Comparison of ENCODE assay signal across 23 cellular contexts in the genomic region with DNA sequence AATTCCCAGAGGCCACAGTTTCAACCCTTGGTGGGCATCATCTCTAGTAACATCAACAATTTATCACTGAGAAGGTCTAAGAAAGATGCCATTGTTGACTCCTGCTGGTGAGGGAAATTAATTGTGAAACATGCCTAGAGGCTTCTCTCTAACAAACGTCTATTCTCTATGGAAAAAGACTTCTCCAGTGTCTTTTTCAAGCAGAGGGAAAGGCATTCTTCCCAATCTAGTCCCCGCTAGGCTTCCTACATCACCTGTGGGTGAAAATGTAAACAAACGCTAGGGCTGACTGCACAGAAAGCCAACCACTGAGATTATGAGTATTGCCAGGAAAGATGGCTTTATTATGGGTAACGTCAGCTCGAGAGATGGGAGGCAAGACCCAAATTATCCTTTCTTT.
"Had no signal": no experiment of that assay in that cellular context is flagged by ENCODE, and none has a peak within 500 bp of the region (broad histone marks: within the 10 kb centered on the region; RNA-seq: fewer than 3 reads in every experiment).

No MANE protein-coding gene starts in this region.

- ATAC-seq: foreskin keratinocyte; gastrocnemius medialis; heart right ventricle; left cardiac atrium; left lung; left ventricle myocardium superior; lower lobe of right lung; mucosa of descending colon; naive thymus-derived CD8-positive, alpha-beta T cell had no signal

- H3K27me3 ChIP-seq: dorsolateral prefrontal cortex, esophagus muscularis mucosa, foreskin keratinocyte, gastrocnemius medialis, heart right ventricle, left lung had no signal

- H3K4me3 ChIP-seq: coronary artery, dorsolateral prefrontal cortex, esophagus muscularis mucosa, gastrocnemius medialis, heart right ventricle, left lung, lower lobe of right lung, mucosa of descending colon had no signal

- H3K36me3 ChIP-seq: esophagus muscularis mucosa, gastrocnemius medialis, heart right ventricle, left lung, lower lobe of right lung had no signal

- H3K4me1 ChIP-seq: esophagus muscularis mucosa, foreskin keratinocyte, gastrocnemius medialis, heart right ventricle, left lung, lower lobe of right lung had no signal

- H3K9me3 ChIP-seq: gastrocnemius medialis, lower lobe of right lung, mucosa of descending colon had no signal

- FAIRE-seq: endothelial cell of umbilical vein, islet of Langerhans, keratinocyte had no signal

- DNase-seq: dermis blood vessel endothelial cell; dorsolateral prefrontal cortex; effector CD4-positive, alpha-beta T cell; effector memory CD4-positive, alpha-beta T cell; foreskin keratinocyte; gastrocnemius medialis; glutamatergic neuron; head of caudate nucleus; heart right ventricle; hippocampal formation; left cardiac atrium; left lung; left ventricle myocardium superior; lower lobe of right lung; mesenchymal stem cell; mucosa of descending colon; naive B cell; naive thymus-derived CD8-positive, alpha-beta T cell had no signal

- H3K27ac ChIP-seq: coronary artery, dorsolateral prefrontal cortex, esophagus muscularis mucosa, foreskin keratinocyte, gastrocnemius medialis, heart right ventricle, left lung, lower lobe of right lung had no signal
